ENCODE assay signal across 8 cellular contexts in genomic region chr3:177284383-177284881, GRCh38.
A peak's percentile ranks its signal among the peaks of the same experiment; 100 is the strongest.
DNase-seq lines count a peak whose midpoint lies in the region; ATAC-seq and FAIRE-seq lines count a peak whose summit lies in the region.

No MANE protein-coding gene starts in this region.

- H3K36me3 Mint-ChIP-seq in stimulated activated effector memory CD8-positive, alpha-beta T cell treated with anti-CD3 and anti-CD28 coated beads, Interleukin-12 subunit alpha, Interleukin-12 subunit beta, amount 100 ng/mL, for 72 hours = no peaks in the 10 kb centered on the region

- no peak overlapping the region for H3K4me3 Mint-ChIP-seq in stimulated activated effector memory CD8-positive, alpha-beta T cell treated with anti-CD3 and anti-CD28 coated beads, Interleukin-12 subunit alpha, Interleukin-12 subunit beta, amount 100 ng/mL, for 72 hours

- no peak overlapping the region for H3K27ac Mint-ChIP-seq in stimulated activated effector memory CD8-positive, alpha-beta T cell treated with anti-CD3 and anti-CD28 coated beads, Interleukin-12 subunit alpha, Interleukin-12 subunit beta, amount 100 ng/mL, for 72 hours

- H3K4me1 Mint-ChIP-seq in stimulated activated effector memory CD8-positive, alpha-beta T cell treated with anti-CD3 and anti-CD28 coated beads, Interleukin-12 subunit alpha, Interleukin-12 subunit beta, amount 100 ng/mL, for 72 hours = peaks cover 25% of the 10 kb centered on the region

- no peaks in the 10 kb centered on the region for H3K9me3 Mint-ChIP-seq in stimulated activated effector memory CD8-positive, alpha-beta T cell treated with anti-CD3 and anti-CD28 coated beads, Interleukin-12 subunit alpha, Interleukin-12 subunit beta, amount 100 ng/mL, for 72 hours

- DNase-seq in GF-D8 (lab: John Stamatoyannopoulos, UW) (peak; percentile 3), NCI-H345 (lab: John Stamatoyannopoulos, UW) (peak; percentile 49), iPS DF 19.7 (ENCODE audit: low read depth, low spot score) (peak; percentile 91), middle frontal gyrus (ENCODE audit: extremely low spot score, low spot score) (no peak), GM19239 (ENCODE audit: insufficient read length, low spot score) (no peak)
- DNase-seq in activated T-cell treated with anti-CD3 and anti-CD28 coated beads, Interleukin-2, amount 50 U/mL, for 1 hour = peak; percentile 20
- DNase-seq in stimulated activated effector memory CD8-positive, alpha-beta T cell treated with anti-CD3 and anti-CD28 coated beads, Interleukin-12 subunit alpha, Interleukin-12 subunit beta, amount 100 ng/mL, for 72 hours (ENCODE audit: low spot score in 2 of 2) = no peak

- FAIRE-seq in GM19239 (lab: Jason Lieb, UNC) = no peak

- peak; percentile 28 for ATAC-seq in stimulated activated effector memory CD8-positive, alpha-beta T cell treated with anti-CD3 and anti-CD28 coated beads, Interleukin-12 subunit alpha, Interleukin-12 subunit beta, amount 100 ng/mL, for 72 hours
- no peak for ATAC-seq in HG02623 (IDR thresholded peaks at IDR 0.05; ENCODE audit: unreplicated experiment)

Comparison
In these comparisons a context has a peak if more than half of its experiments do, and no peak if none do; other contexts are left out.
1. DNase-seq: peak in GF-D8 (single experiment), NCI-H345 (single experiment), activated T-cell treated with anti-CD3 and anti-CD28 coated beads, Interleukin-2, amount 50 U/mL, for 1 hour (single experiment) and iPS DF 19.7 (single experiment); none in stimulated activated effector memory CD8-positive, alpha-beta T cell treated with anti-CD3 and anti-CD28 coated beads, Interleukin-12 subunit alpha, Interleukin-12 subunit beta, amount 100 ng/mL, for 72 hours (0 of 2), middle frontal gyrus (single experiment) and GM19239 (single experiment).